ENCODE assay signal across 14 cellular contexts in genomic region chr2:111972955-111973565, GRCh38.
DNase-seq lines count a peak whose midpoint lies in the region; ATAC-seq and TF ChIP-seq lines count a peak whose summit lies in the region.
"Had no signal": no experiment of that assay in that cellular context is flagged by ENCODE, and none has a peak within 500 bp of the region (broad histone marks: within the 10 kb centered on the region; RNA-seq: fewer than 3 reads in every experiment).

No MANE protein-coding gene starts in this region.

- H3K27me3 ChIP-seq in lower lobe of right lung (ENCODE audit: low read depth), result no peaks in the 10 kb centered on the region

- H3K27me3 Mint-ChIP-seq in stimulated activated naive CD8-positive, alpha-beta T cell treated with anti-CD3 and anti-CD28 coated beads, Interleukin-15, amount 100 ng/mL, for 72 hours, result peaks cover 20% of the 10 kb centered on the region

- intact Hi-C loops in lower lobe of right lung (cut with DNase I), result no loop called here

- H3K4me3 Mint-ChIP-seq in stimulated activated naive CD8-positive, alpha-beta T cell treated with anti-CD3 and anti-CD28 coated beads, Interleukin-15, amount 100 ng/mL, for 72 hours, result no peak overlapping the region
- H3K4me3 Mint-ChIP-seq: activated B cell treated with CpG ODN at 0.5 μM for 24 hours had no signal

- TF ChIP-seq CTCF in lower lobe of right lung (IDR thresholded peaks at IDR 0.05), result no peak

- H3K27ac ChIP-seq in lower lobe of right lung, result no peak overlapping the region
- H3K27ac ChIP-seq: foreskin keratinocyte, KMS-11 had no signal

- H3K4me3 ChIP-seq in lower lobe of right lung, result no peak overlapping the region
- H3K4me3 ChIP-seq: skin epidermis had no signal

- H3K36me3 ChIP-seq in lower lobe of right lung, result peaks cover 22% of the 10 kb centered on the region

- no peaks in the 10 kb centered on the region for H3K4me1 Mint-ChIP-seq in stimulated activated naive CD8-positive, alpha-beta T cell treated with anti-CD3 and anti-CD28 coated beads, Interleukin-15, amount 100 ng/mL, for 72 hours

- no peak overlapping the region for H3K27ac Mint-ChIP-seq in stimulated activated naive CD8-positive, alpha-beta T cell treated with anti-CD3 and anti-CD28 coated beads, Interleukin-15, amount 100 ng/mL, for 72 hours
- H3K27ac Mint-ChIP-seq: activated B cell treated with CpG ODN at 0.5 μM for 24 hours had no signal

- peaks cover 11% of the 10 kb centered on the region for H3K4me1 ChIP-seq in lower lobe of right lung

- no peak for ATAC-seq in stimulated activated naive CD8-positive, alpha-beta T cell treated with anti-CD3 and anti-CD28 coated beads, Interleukin-15, Interleukin-2, amounts not matched to agents 100 U/mL and 50 U/mL, for 24 hours
- no peak for ATAC-seq in stimulated activated naive CD8-positive, alpha-beta T cell treated with anti-CD3 and anti-CD28 coated beads, Interleukin-15, amount 100 ng/mL, for 72 hours
- ATAC-seq in lower lobe of right lung (peak; percentile 27 to 48), HG03280 (IDR thresholded peaks at IDR 0.05; ENCODE audit: unreplicated experiment) (no peak), HG03025 (IDR thresholded peaks at IDR 0.05; ENCODE audit: low FRiP score, unreplicated experiment) (no peak)
- ATAC-seq: foreskin keratinocyte had no signal

- peak; percentile 3 for DNase-seq in stimulated activated naive CD8-positive, alpha-beta T cell treated with anti-CD3 and anti-CD28 coated beads, Interleukin-15, Interleukin-2, amounts not matched to agents 100 U/mL and 50 U/mL, for 24 hours
- DNase-seq in stimulated activated naive CD8-positive, alpha-beta T cell treated with anti-CD3 and anti-CD28 coated beads, Interleukin-15, amount 100 ng/mL, for 72 hours, result no peak
- DNase-seq in dermis blood vessel endothelial cell (peak; percentile 29), lower lobe of right lung (no peak), medulla oblongata (ENCODE audit: extremely low spot score) (no peak), RKO (ENCODE audit: low spot score) (no peak)
- DNase-seq: activated B cell treated with CpG ODN at 0.5 μM for 24 hours; activated effector memory CD4-positive, alpha-beta T cell treated with anti-CD3 and anti-CD28 coated beads, Interleukin-2, amount 50 U/mL, for 16 hours; EL; foreskin keratinocyte had no signal

- no peaks in the 10 kb centered on the region for H3K9me3 ChIP-seq in lower lobe of right lung

- peaks cover 13 to 20% of the 10 kb centered on the region in 2 donors for H3K9me3 Mint-ChIP-seq in stimulated activated naive CD8-positive, alpha-beta T cell treated with anti-CD3 and anti-CD28 coated beads, Interleukin-15, amount 100 ng/mL, for 72 hours

Comparison
In these comparisons a context has a peak if more than half of its experiments do, and no peak if none do; other contexts are left out.
1. DNase-seq: peak in stimulated activated naive CD8-positive, alpha-beta T cell treated with anti-CD3 and anti-CD28 coated beads, Interleukin-15, Interleukin-2, amounts not matched to agents 100 U/mL and 50 U/mL, for 24 hours (single experiment) and dermis blood vessel endothelial cell (single experiment); none in stimulated activated naive CD8-positive, alpha-beta T cell treated with anti-CD3 and anti-CD28 coated beads, Interleukin-15, amount 100 ng/mL, for 72 hours (0 of 2), lower lobe of right lung (single experiment), medulla oblongata (single experiment) and RKO (single experiment).
2. ATAC-seq: peak in lower lobe of right lung (2 of 2); none in stimulated activated naive CD8-positive, alpha-beta T cell treated with anti-CD3 and anti-CD28 coated beads, Interleukin-15, Interleukin-2, amounts not matched to agents 100 U/mL and 50 U/mL, for 24 hours (single experiment), stimulated activated naive CD8-positive, alpha-beta T cell treated with anti-CD3 and anti-CD28 coated beads, Interleukin-15, amount 100 ng/mL, for 72 hours (single experiment), HG03280 (single experiment) and HG03025 (single experiment).